In the genomic region with DNA sequence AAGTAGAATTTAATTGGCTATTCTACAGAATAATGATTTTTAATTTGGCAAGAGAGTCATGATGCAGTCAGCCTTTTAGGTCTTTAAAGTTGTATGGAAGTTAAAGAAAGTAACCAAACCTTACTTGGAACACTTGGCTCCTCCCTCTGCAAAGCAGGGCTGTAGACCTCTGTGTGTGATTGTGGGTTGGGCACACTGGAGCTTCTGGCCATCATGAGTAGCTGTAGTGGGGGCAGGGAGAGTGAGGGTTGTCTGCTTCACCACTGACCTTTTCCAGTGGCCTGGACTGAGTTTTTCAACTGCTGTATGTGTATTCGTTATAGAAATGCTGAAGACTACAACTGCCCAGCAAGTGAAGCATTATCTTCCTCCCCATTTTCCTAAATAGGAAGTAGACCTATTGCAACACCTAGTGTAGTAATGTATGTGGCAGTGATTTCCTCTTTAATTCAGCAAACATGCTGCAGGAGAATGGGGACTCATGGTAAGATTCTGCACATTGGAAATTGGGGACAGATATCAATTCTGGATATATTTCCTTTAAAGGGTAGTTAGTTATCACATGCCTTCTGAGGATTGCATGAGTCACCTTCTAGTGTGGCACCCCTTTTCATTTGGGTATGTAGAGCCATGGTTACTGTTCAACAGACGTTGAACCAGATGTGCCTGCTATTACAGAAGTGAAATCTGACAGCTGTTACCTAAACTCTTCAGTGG, we compare ENCODE assay signal across 8 cellular contexts.
DNase-seq lines count a peak whose midpoint lies in the region; ATAC-seq, FAIRE-seq and TF ChIP-seq lines count a peak whose summit lies in the region.

No MANE protein-coding gene starts in this region.

- no peak for TF ChIP-seq POLR2A in endothelial cell of umbilical vein (IDR thresholded peaks at IDR 0.05; ENCODE audit: low read depth, low read length)

- POLR2A ChIA-PET in endothelial cell of umbilical vein (lab: Charles Lee), result no interaction called here

- peaks cover 3% of the 10 kb centered on the region for H3K9me1 ChIP-seq in endothelial cell of umbilical vein (replicated peaks; ENCODE audit: control insufficient read depth, extremely low read depth, insufficient read depth, low read length)

- H3K27me3 ChIP-seq in endothelial cell of umbilical vein (ENCODE audit: control insufficient read depth in 2 of 2, insufficient read depth in 2 of 2, low read length in 2 of 2) (no peaks in the 10 kb centered on the region), HAP-1 (ENCODE audit: low read depth) (no peaks in the 10 kb centered on the region)

- H3K4me3 ChIP-seq in endothelial cell of umbilical vein (replicated peaks in 1 of 3; ENCODE audit: insufficient read depth in 1 of 3, low read depth in 1 of 3, low read length in 3 of 3), result no peak overlapping the region
- no peak overlapping the region for H3K4me3 ChIP-seq in HAP-1

- TF ChIP-seq CTCF in endothelial cell of umbilical vein (IDR thresholded peaks at IDR 0.05; ENCODE audit: extremely low read depth in 1 of 2, insufficient read depth in 1 of 2, low read depth in 1 of 2, low read length in 2 of 2), result no peak

- ATAC-seq in GM21423 (IDR thresholded peaks at IDR 0.05; ENCODE audit: unreplicated experiment) (peak; percentile 91), HG03469 (IDR thresholded peaks at IDR 0.05; ENCODE audit: unreplicated experiment) (peak; percentile 78)

- dilution Hi-C loops in endothelial cell of umbilical vein (cut with MboI; ENCODE audit: extremely low pct_ligation_motif_present, low sequenced_read_pairs), result no loop called here

- intact Hi-C loops in endothelial cell of umbilical vein (cut with micrococcal nuclease), result no loop called here

- no peak overlapping the region for H3K4me2 ChIP-seq in endothelial cell of umbilical vein (ENCODE audit: insufficient read depth, low read length)

- no peak overlapping the region for H3K27ac ChIP-seq in endothelial cell of umbilical vein (ENCODE audit: insufficient read depth, low read depth, low read length)

- CTCF ChIA-PET in endothelial cell of umbilical vein (lab: Charles Lee), result interaction anchor here (2.3 kb wide), 1 partner anchor 10 kb away, joined by 8 read pairs; no protein-coding TSS in a partner anchor

- H3K36me3 ChIP-seq in endothelial cell of umbilical vein (ENCODE audit: control insufficient read depth in 2 of 2, extremely low read depth in 1 of 2, insufficient read depth in 2 of 2, low read length in 2 of 2) (no peaks in the 10 kb centered on the region), HAP-1 (replicated peaks) (no peaks in the 10 kb centered on the region; the same call in 1 of the 2 replicates)

- H3K79me2 ChIP-seq in endothelial cell of umbilical vein (ENCODE audit: control insufficient read depth, insufficient read depth, low read length), result peaks cover 74% of the 10 kb centered on the region

- H2AFZ ChIP-seq in endothelial cell of umbilical vein (ENCODE audit: low read depth, low read length), result no peak overlapping the region

- DNase-seq in DMS 273 (lab: John Stamatoyannopoulos, UW; ENCODE audit: unreplicated experiment) (peak; percentile 69), endothelial cell of umbilical vein (ENCODE audit: low read depth, low spot score) (no peak), kidney glomerular epithelial cell (lab: John Stamatoyannopoulos, UW) (no peak), HAP-1 (ENCODE audit: low spot score in 2 of 2) (no peak)
- no peak for DNase-seq in stimulated activated CD4-positive, alpha-beta T cell treated with anti-CD3 and anti-CD28 coated beads, Interleukin-15, amount 100 ng/mL, for 24 hours
- no peak for DNase-seq in activated naive CD4-positive, alpha-beta T cell treated with anti-CD3 and anti-CD28 coated beads, Interleukin-2, amount 50 U/mL, for 16 hours

- H4K20me1 ChIP-seq in endothelial cell of umbilical vein (replicated peaks; ENCODE audit: control insufficient read depth, extremely low read depth, insufficient read depth, low read length), result peaks cover 8% of the 10 kb centered on the region

- no TSS peak for BruUV-seq in endothelial cell of umbilical vein (replicated peaks; lab: Mats Ljungman, UMichigan)

- H3K4me1 ChIP-seq in endothelial cell of umbilical vein (ENCODE audit: control insufficient read depth, extremely low read depth, insufficient read depth, low read length) (peaks cover 9% of the 10 kb centered on the region), HAP-1 (peaks cover 12% of the 10 kb centered on the region)

- in situ Hi-C loops in HAP-1 (cut with MboI; ENCODE audit: low sequenced_read_pairs), result no loop called here

- no peaks in the 10 kb centered on the region for H3K9me3 ChIP-seq in endothelial cell of umbilical vein (replicated peaks; ENCODE audit: control insufficient read depth, insufficient read depth, low read length)
- no peaks in the 10 kb centered on the region for H3K9me3 ChIP-seq in HAP-1

- no peak overlapping the region for H3K9ac ChIP-seq in endothelial cell of umbilical vein (replicated peaks; ENCODE audit: extremely low read depth, insufficient read depth, low read length)

- FAIRE-seq in endothelial cell of umbilical vein (lab: Jason Lieb, UNC), result no peak

TF ChIP-seq in endothelial cell of umbilical vein, 7 proteins besides CTCF, POLR2A, EP300 and RAD21:
- TF ChIP-seq JUN (IDR thresholded peaks at IDR 0.05; ENCODE audit: borderline replicate concordance, insufficient read depth, insufficient read length, low read depth), result peak; percentile 3
- TF ChIP-seq, protein P1, sequence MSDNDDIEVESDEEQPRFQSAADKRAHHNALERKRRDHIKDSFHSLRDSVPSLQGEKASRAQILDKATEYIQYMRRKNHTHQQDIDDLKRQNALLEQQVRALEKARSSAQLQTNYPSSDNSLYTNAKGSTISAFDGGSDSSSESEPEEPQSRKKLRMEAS (IDR thresholded peaks at IDR 0.05; ENCODE audit: insufficient read depth, insufficient read length), result no peak
